18 cellular contexts compared by ENCODE assay signal in genomic region chr16:27777527-27777926, GRCh38.
"Had no signal": no experiment of that assay in that cellular context is flagged by ENCODE, and none has a peak within 500 bp of the region (broad histone marks: within the 10 kb centered on the region; RNA-seq: fewer than 3 reads in every experiment).

No MANE protein-coding gene starts in this region.

- H3K4me1 ChIP-seq: SJCRH30 had no signal

- H3K27ac ChIP-seq: SJCRH30 had no signal

- ATAC-seq: SK-N-SH treated with all-trans-retinoic acid at 6 μM for 48 hours had no signal

- H3K27me3 ChIP-seq: MG63, SJCRH30 had no signal

- H3K9me3 ChIP-seq: MG63, SJCRH30 had no signal

- H3K4me3 ChIP-seq: MG63, SJCRH30 had no signal

- DNase-seq: KBM-7, MG63, NCI-H1092, NCI-H1105 treated with DMSO at 0.1 percent for 48 hours, NCI-H1436, NCI-H187, NCI-H2029, NCI-H2081 treated with DMSO at 0.1 percent for 48 hours, NCI-H2171, NCI-H226, NCI-H446, NCI-H510A, NCI-H524 treated with DMSO at 0.1 percent for 48 hours, NCI-H774, RPMI8226, SHP77 treated with DMSO at 0.1 percent for 48 hours, SJCRH30 had no signal

- H3K36me3 ChIP-seq: MG63, SJCRH30 had no signal
